23 cellular contexts compared by ENCODE assay signal in genomic region chr3:195788711-195789581, GRCh38. TPM values are rescaled to one million over a fixed set of nuclear protein-coding genes. Genes with fewer than 3 reads are reported as not detected.
DNase-seq lines count a peak whose midpoint lies in the region; ATAC-seq and TF ChIP-seq lines count a peak whose summit lies in the region.
"Had no signal": no experiment of that assay in that cellular context is flagged by ENCODE, and none has a peak within 500 bp of the region (broad histone marks: within the 10 kb centered on the region; RNA-seq: fewer than 3 reads in every experiment).

No MANE protein-coding gene starts in this region.

- no peak for TF ChIP-seq CTCF in Caco-2 (IDR thresholded peaks at IDR 0.05; ENCODE audit: insufficient read depth in 1 of 2, low read depth in 1 of 2, low read length in 1 of 2, severe bottlenecking in 1 of 2, unreplicated experiment in 1 of 2)

- BruUV-seq in Caco-2 (replicated peaks; lab: Mats Ljungman, UMichigan) = no TSS peak

- intact Hi-C loops in Caco-2 (cut with micrococcal nuclease; ENCODE audit: unreplicated experiment) = no loop called here
- intact Hi-C loops in naive thymus-derived CD4-positive, alpha-beta T cell (cut with micrococcal nuclease) = no loop called here
- intact Hi-C loops in Right ventricle myocardium superior (cut with DNase I) = no loop called here

- no peaks in the 10 kb centered on the region for H3K27me3 ChIP-seq in CD4-positive, CD25-positive, alpha-beta regulatory T cell (ENCODE audit: control insufficient read depth, insufficient read depth, low read length)
- H3K27me3 ChIP-seq in Caco-2 (replicated peaks; ENCODE audit: control insufficient read depth, insufficient read depth, low read length) = no peaks in the 10 kb centered on the region
- no peaks in the 10 kb centered on the region for H3K27me3 ChIP-seq in naive thymus-derived CD4-positive, alpha-beta T cell (ENCODE audit: control insufficient read depth in 2 of 2, insufficient read depth in 2 of 2, low read length in 2 of 2)

- peaks cover 13% of the 10 kb centered on the region for H3K4me1 ChIP-seq in CD4-positive, CD25-positive, alpha-beta regulatory T cell (ENCODE audit: control insufficient read depth, insufficient read depth, low read length, poor library complexity, severe bottlenecking)
- H3K4me1 ChIP-seq in Caco-2 = no peaks in the 10 kb centered on the region
- peaks cover 13 to 21% of the 10 kb centered on the region in 2 donors for H3K4me1 ChIP-seq in naive thymus-derived CD4-positive, alpha-beta T cell (ENCODE audit: control insufficient read depth in 2 of 2, insufficient read depth in 2 of 2, low read length in 2 of 2)
- H3K4me1 ChIP-seq: tibial artery had no signal

- POLR2A ChIA-PET in Caco-2 (lab: Charles Lee) = no interaction called here
- POLR2A ChIA-PET in naive thymus-derived CD4-positive, alpha-beta T cell (lab: Charles Lee) = no interaction called here

- H3K27ac Mint-ChIP-seq in CD4-positive, CD25-positive, alpha-beta regulatory T cell = peak overlapping the region; percentile 81 to 95 (median 91)
- peak overlapping the region; percentile 39 for H3K27ac Mint-ChIP-seq in Caco-2 (ENCODE audit: unreplicated experiment)
- peak overlapping the region; percentile 39 to 85 for H3K27ac Mint-ChIP-seq in activated naive CD4-positive, alpha-beta T cell treated with anti-CD3 and anti-CD28 coated beads, Interleukin-2, amount 50 U/mL, for 72 hours
- H3K27ac Mint-ChIP-seq in naive thymus-derived CD4-positive, alpha-beta T cell = peak overlapping the region; percentile 84 to 94 (median 89)
- H3K27ac Mint-ChIP-seq: GM23338 had no signal

- peaks cover 0 to 36% (median 24%) of the 10 kb centered on the region in 7 donors for H3K9me3 Mint-ChIP-seq in CD4-positive, CD25-positive, alpha-beta regulatory T cell
- H3K9me3 Mint-ChIP-seq in Caco-2 (ENCODE audit: unreplicated experiment) = peaks cover 22% of the 10 kb centered on the region
- peaks cover 40 to 51% of the 10 kb centered on the region in 2 donors for H3K9me3 Mint-ChIP-seq in activated naive CD4-positive, alpha-beta T cell treated with anti-CD3 and anti-CD28 coated beads, Interleukin-2, amount 50 U/mL, for 72 hours
- H3K9me3 Mint-ChIP-seq in naive thymus-derived CD4-positive, alpha-beta T cell = peaks cover 22 to 68% (median 37%) of the 10 kb centered on the region in 11 donors

- peaks cover 8% of the 10 kb centered on the region for H3K27me3 Mint-ChIP-seq in CD4-positive, CD25-positive, alpha-beta regulatory T cell
- H3K27me3 Mint-ChIP-seq in Caco-2 (ENCODE audit: insufficient read depth, unreplicated experiment) = peaks cover 21% of the 10 kb centered on the region
- H3K27me3 Mint-ChIP-seq in naive thymus-derived CD4-positive, alpha-beta T cell = peaks cover 0 to 12% (median 0%) of the 10 kb centered on the region in 5 donors

- no peak overlapping the region for H3K4me3 ChIP-seq in CD4-positive, CD25-positive, alpha-beta regulatory T cell (ENCODE audit: low read depth, low read length)
- H3K4me3 ChIP-seq in Caco-2 (ENCODE audit: low read depth, low read length) = no peak overlapping the region
- peak overlapping the region; percentile 1 for H3K4me3 ChIP-seq in naive thymus-derived CD4-positive, alpha-beta T cell (ENCODE audit: low read length)
- H3K4me3 ChIP-seq: GM23338, tibial artery had no signal

- DNase-seq in CD4-positive, CD25-positive, alpha-beta regulatory T cell = no peak
- DNase-seq in Caco-2 (no peak), NCI-H1417 (lab: John Stamatoyannopoulos, UW) (no peak), Right ventricle myocardium superior (no peak), GF-D8 (lab: John Stamatoyannopoulos, UW) (no peak), substantia nigra (lab: John Stamatoyannopoulos, UW) (no peak)
- DNase-seq in activated naive CD4-positive, alpha-beta T cell treated with anti-CD3 and anti-CD28 coated beads, Interleukin-2, amount 50 U/mL, for 72 hours (ENCODE audit: low spot score in 2 of 2) = no peak
- DNase-seq in naive thymus-derived CD4-positive, alpha-beta T cell = no peak
- DNase-seq: activated CD4-positive, alpha-beta T cell treated with anti-CD3 and anti-CD28 coated beads for 1 hour; activated T-cell treated with anti-CD3 and anti-CD28 coated beads, Interleukin-2, amount 50 U/mL, for 48 hours; AML-193; anterior cingulate cortex; DMS153; NCI-H2081 treated with DMSO at 0.1 percent for 48 hours; NCI-H524; SIG-M5; T-helper 9 cell had no signal

- no peak for ATAC-seq in CD4-positive, CD25-positive, alpha-beta regulatory T cell (ENCODE audit: low read depth in 2 of 2)
- ATAC-seq in activated naive CD4-positive, alpha-beta T cell treated with anti-CD3 and anti-CD28 coated beads, Interleukin-2, amount 50 U/mL, for 72 hours = no peak
- no peak for ATAC-seq in naive thymus-derived CD4-positive, alpha-beta T cell
- ATAC-seq in Right ventricle myocardium superior (ENCODE audit: poor library complexity) = no peak
- ATAC-seq: GM23338, left lobe of liver had no signal

- no peaks in the 10 kb centered on the region for H3K9me3 ChIP-seq in CD4-positive, CD25-positive, alpha-beta regulatory T cell (ENCODE audit: control insufficient read depth in 2 of 2, low read length in 2 of 2)
- H3K9me3 ChIP-seq in Caco-2 = no peaks in the 10 kb centered on the region; the same call in 1 of the 2 replicates
- peaks cover 0 to 26% (median 9%) of the 10 kb centered on the region in 3 experiments for H3K9me3 ChIP-seq in naive thymus-derived CD4-positive, alpha-beta T cell (ENCODE audit: control insufficient read depth in 2 of 3, low read length in 3 of 3)
- H3K9me3 ChIP-seq: tibial artery had no signal

- no peaks in the 10 kb centered on the region for H3K36me3 ChIP-seq in CD4-positive, CD25-positive, alpha-beta regulatory T cell (ENCODE audit: control insufficient read depth, insufficient read depth, low read length)
- no peaks in the 10 kb centered on the region for H3K36me3 ChIP-seq in Caco-2 (ENCODE audit: control insufficient read depth, insufficient read depth, low read length)
- no peaks in the 10 kb centered on the region for H3K36me3 ChIP-seq in naive thymus-derived CD4-positive, alpha-beta T cell (ENCODE audit: control insufficient read depth in 2 of 3, insufficient read depth in 3 of 3, low read length in 3 of 3)
- H3K36me3 ChIP-seq: tibial artery had no signal

- H3K4me1 Mint-ChIP-seq in CD4-positive, CD25-positive, alpha-beta regulatory T cell = peaks cover 0 to 61% (median 24%) of the 10 kb centered on the region in 4 donors
- no peaks in the 10 kb centered on the region for H3K4me1 Mint-ChIP-seq in Caco-2 (ENCODE audit: low read depth, unreplicated experiment)
- peaks cover 54 to 65% (median 63%) of the 10 kb centered on the region in 7 donors for H3K4me1 Mint-ChIP-seq in naive thymus-derived CD4-positive, alpha-beta T cell
- H3K4me1 Mint-ChIP-seq: GM23338 had no signal

- peaks cover 11% of the 10 kb centered on the region for H3K36me3 Mint-ChIP-seq in CD4-positive, CD25-positive, alpha-beta regulatory T cell
- peaks cover 7% of the 10 kb centered on the region for H3K36me3 Mint-ChIP-seq in Caco-2 (ENCODE audit: insufficient read depth, unreplicated experiment)
- peaks cover 35 to 56% of the 10 kb centered on the region in 2 donors for H3K36me3 Mint-ChIP-seq in activated naive CD4-positive, alpha-beta T cell treated with anti-CD3 and anti-CD28 coated beads, Interleukin-2, amount 50 U/mL, for 72 hours
- H3K36me3 Mint-ChIP-seq in naive thymus-derived CD4-positive, alpha-beta T cell = peaks cover 11 to 72% (median 27%) of the 10 kb centered on the region in 5 donors
- H3K36me3 Mint-ChIP-seq: IgD-negative memory B cell had no signal

- CTCF ChIA-PET in Caco-2 (lab: Charles Lee) = no interaction called here
- CTCF ChIA-PET in naive thymus-derived CD4-positive, alpha-beta T cell (lab: Charles Lee) = interaction anchor here (0.7 kb wide), 2 partner anchors 62 to 104 kb away, joined by 3 read pairs; no protein-coding TSS in a partner anchor

- H3K4me3 Mint-ChIP-seq in CD4-positive, CD25-positive, alpha-beta regulatory T cell = no peak overlapping the region
- H3K4me3 Mint-ChIP-seq in Caco-2 (ENCODE audit: unreplicated experiment) = no peak overlapping the region
- H3K4me3 Mint-ChIP-seq in naive thymus-derived CD4-positive, alpha-beta T cell = peak overlapping the region; percentile 44 to 83 (median 66)
- H3K4me3 Mint-ChIP-seq: GM23338 had no signal

- no peak overlapping the region for H3K27ac ChIP-seq in CD4-positive, CD25-positive, alpha-beta regulatory T cell (ENCODE audit: insufficient read depth, low read length, poor library complexity, severe bottlenecking)
- H3K27ac ChIP-seq in naive thymus-derived CD4-positive, alpha-beta T cell (ENCODE audit: low read depth, low read length) = no peak overlapping the region
- no peak overlapping the region for H3K27ac ChIP-seq in substantia nigra (ENCODE audit: low read depth, low read length, poor library complexity, severe bottlenecking)
- H3K27ac ChIP-seq: tibial artery had no signal

RNA-seq across cellular contexts. Expression of gene MUC4, which starts 22.8 kb away (rescaled TPM):
- total RNA-seq in CD4-positive, CD25-positive, alpha-beta regulatory T cell = not detected
- polyA plus RNA-seq in CD4-positive, CD25-positive, alpha-beta regulatory T cell = not detected
- total RNA-seq in Caco-2 (2022) (0.21 and 0.36 TPM in 2 replicates), Right ventricle myocardium superior (not detected)
- total RNA-seq in activated naive CD4-positive, alpha-beta T cell treated with anti-CD3 and anti-CD28 coated beads, Interleukin-2, amount 50 U/mL, for 72 hours = under 1 TPM; 0.32 to 0.41 TPM
- total RNA-seq in naive thymus-derived CD4-positive, alpha-beta T cell = under 1 TPM in 2 of 5 experiments, not detected in 3; 0.07 to 0.48 TPM
- polyA plus RNA-seq in naive thymus-derived CD4-positive, alpha-beta T cell = not detected
- total RNA-seq: chondrocyte, fibroblast of villous mesenchyme had no signal

Comparison
In these comparisons a context has a peak if more than half of its experiments do, and no peak if none do; other contexts are left out.
1. H3K27ac Mint-ChIP-seq: peak in every context shown above with its lines; median percentile 91 in CD4-positive, CD25-positive, alpha-beta regulatory T cell; 89 in naive thymus-derived CD4-positive, alpha-beta T cell; 62 in activated naive CD4-positive, alpha-beta T cell treated with anti-CD3 and anti-CD28 coated beads, Interleukin-2, amount 50 U/mL, for 72 hours; 39 in Caco-2.
2. H3K4me3 Mint-ChIP-seq: peak in naive thymus-derived CD4-positive, alpha-beta T cell (10 of 10); none in CD4-positive, CD25-positive, alpha-beta regulatory T cell (0 of 4) and Caco-2 (single experiment).